25 cellular contexts compared by ENCODE assay signal in genomic region chr1:66552829-66553228, GRCh38. TPM values are rescaled to one million over a fixed set of nuclear protein-coding genes. Genes with fewer than 3 reads are reported as not detected.
DNase-seq lines count a peak whose midpoint lies in the region; ATAC-seq and TF ChIP-seq lines count a peak whose summit lies in the region.
"Had no signal": no experiment of that assay in that cellular context is flagged by ENCODE, and none has a peak within 500 bp of the region (broad histone marks: within the 10 kb centered on the region; RNA-seq: fewer than 3 reads in every experiment).

No MANE protein-coding gene starts in this region.

- H3K27me3 ChIP-seq in SJCRH30 (no peaks in the 10 kb centered on the region), cardiac muscle cell (no peaks in the 10 kb centered on the region)
- H3K27me3 ChIP-seq: esophagus squamous epithelium, pancreas, tibial nerve had no signal

- POLR2A ChIA-PET in HEK293 (lab: Yijun Ruan, JAX) (no interaction called here), RWPE1 (lab: Yijun Ruan, JAX; ENCODE audit: low non-redundant PET) (no interaction called here)

- H3K9me3 ChIP-seq in HEK293 (ENCODE audit: control insufficient read depth, insufficient read depth, low read depth, low read length) (no peaks in the 10 kb centered on the region), SJCRH30 (replicated peaks) (no peaks in the 10 kb centered on the region), cardiac muscle cell (ENCODE audit: low read depth) (no peaks in the 10 kb centered on the region)
- H3K9me3 ChIP-seq: esophagus squamous epithelium, pancreas, tibial nerve had no signal

- H3K36me3 ChIP-seq in HEK293 (ENCODE audit: control insufficient read depth in 2 of 2, insufficient read depth in 1 of 2, low read length in 2 of 2), result no peaks in the 10 kb centered on the region
- H3K36me3 ChIP-seq in SJCRH30, result no peaks in the 10 kb centered on the region
- H3K36me3 ChIP-seq in cardiac muscle cell, result no peaks in the 10 kb centered on the region
- H3K36me3 ChIP-seq: esophagus squamous epithelium, pancreas, tibial nerve had no signal

- H3K4me3 ChIP-seq in HEK293 (ENCODE audit: low read depth, low read length) (no peak overlapping the region), SJCRH30 (no peak overlapping the region), cardiac muscle cell (no peak overlapping the region)
- H3K4me3 ChIP-seq: esophagus squamous epithelium, K562, pancreas, tibial nerve had no signal

- ATAC-seq in GM18867 (IDR thresholded peaks at IDR 0.05; ENCODE audit: unreplicated experiment), result no peak
- ATAC-seq: activated T-cell treated with anti-CD3 and anti-CD28 coated beads, Interleukin-2, amount 50 U/mL, for 72 hours; K562; pancreas had no signal

- peak; percentile 11 to 46 for DNase-seq in SJCRH30
- DNase-seq in cardiac muscle cell (ENCODE audit: low read depth in 1 of 2, low spot score in 1 of 2), result peak in 1 of 2 donors; percentile 74
- peak; percentile 17 for DNase-seq in midbrain (lab: John Stamatoyannopoulos, UW)
- no peak for DNase-seq in effector CD8-positive, alpha-beta T cell (lab: John Stamatoyannopoulos, UW)
- no peak for DNase-seq in RWPE1 (ENCODE audit: low spot score)
- no peak for DNase-seq in SKM-1 (lab: John Stamatoyannopoulos, UW; ENCODE audit: unreplicated experiment)
- DNase-seq: activated CD4-positive, alpha-beta T cell treated with anti-CD3 and anti-CD28 coated beads for 1 hour; activated naive CD4-positive, alpha-beta T cell treated with anti-CD3 and anti-CD28 coated beads, Interleukin-2, amount 10 ng/mL, durations not matched to agents 7 days and 5 days; activated T-cell treated with anti-CD3 and anti-CD28 coated beads, Interleukin-2, amount 50 U/mL, for 72 hours; CD4-positive, CD25-positive, alpha-beta regulatory T cell; effector memory CD4-positive, alpha-beta T cell; esophagus squamous epithelium; GF-D8; mammary epithelial cell; naive B cell; NCI-H187 treated with DMSO at 0.1 percent for 48 hours; NCI-H510A; RPMI8226; stimulated activated naive CD4-positive, alpha-beta T cell; SW 1271 had no signal

- H3K27ac ChIP-seq in HEK293 (ENCODE audit: extremely low read depth, low read depth, low read length) (peak overlapping the region; percentile 5; the same call in 1 of the 2 replicates), SJCRH30 (no peak overlapping the region), cardiac muscle cell (no peak overlapping the region), RWPE1 (no peak overlapping the region)
- H3K27ac ChIP-seq: esophagus squamous epithelium, pancreas, tibial nerve had no signal

- TF ChIP-seq CTCF in HEK293 (tag by site-specific recombination; IDR thresholded peaks at IDR 0.05) (no peak), cardiac muscle cell (IDR thresholded peaks at IDR 0.05; ENCODE audit: low read depth, low read length) (peak; percentile 4), RWPE1 (conservative IDR thresholded peaks at IDR 0.05; ENCODE audit: low read depth) (no peak)

- H3K4me1 ChIP-seq in HEK293 (ENCODE audit: control insufficient read depth, insufficient read depth, low read length) (peaks cover 9% of the 10 kb centered on the region), SJCRH30 (no peaks in the 10 kb centered on the region), cardiac muscle cell (ENCODE audit: low read depth) (no peaks in the 10 kb centered on the region)
- H3K4me1 ChIP-seq: pancreas, tibial nerve had no signal

- CTCF ChIA-PET in HEK293 (lab: Yijun Ruan, JAX) (interaction anchor here (0.6 to 1.5 kb wide), 4 partner anchors 9 to 762 kb away, joined by 3 to 4 read pairs (median 4); no protein-coding TSS in a partner anchor), RWPE1 (lab: Yijun Ruan, JAX) (interaction anchor here (0.6 to 0.7 kb wide), 2 partner anchors 41 to 140 kb away, joined by 3 to 4 read pairs; no protein-coding TSS in a partner anchor)

TF ChIP-seq in HEK293, 187 proteins besides CTCF, POLR2A, EP300 and RAD21:
- TF ChIP-seq MZF1 (tag by site-specific recombination; IDR thresholded peaks at IDR 0.05; ENCODE audit: borderline replicate concordance) (peak; percentile 81; the same call in 1 of the 2 replicates), PRDM6 (tag by site-specific recombination; IDR thresholded peaks at IDR 0.05) (peak; percentile 61), ZNF548 (tag by site-specific recombination; IDR thresholded peaks at IDR 0.05) (no peak)

RNA-seq across cellular contexts. Expression of gene SGIP1, which starts 18.9 kb away (rescaled TPM):
- total RNA-seq in SJCRH30 (2014; rRNA removed; shearing (Covaris generic)), result 0.05 and 0.18 TPM in 2 replicates
- total RNA-seq in cardiac muscle cell, result 2.6 and 8.8 TPM in 2 replicates
- polyA plus RNA-seq in cardiac muscle cell, result 3.3 and 10.0 TPM in 2 replicates
- total RNA-seq: CD4-positive, CD25-positive, alpha-beta regulatory T cell; mammary epithelial cell had no signal
- polyA plus RNA-seq: CD4-positive, CD25-positive, alpha-beta regulatory T cell had no signal

Comparison
In these comparisons a context has a peak if more than half of its experiments do, and no peak if none do; other contexts are left out.
1. DNase-seq: peak in SJCRH30 (2 of 2) and midbrain (single experiment); none in effector CD8-positive, alpha-beta T cell (single experiment), RWPE1 (single experiment) and SKM-1 (single experiment).